Comparison of ENCODE assay signal across 28 cellular contexts in the genomic region with DNA sequence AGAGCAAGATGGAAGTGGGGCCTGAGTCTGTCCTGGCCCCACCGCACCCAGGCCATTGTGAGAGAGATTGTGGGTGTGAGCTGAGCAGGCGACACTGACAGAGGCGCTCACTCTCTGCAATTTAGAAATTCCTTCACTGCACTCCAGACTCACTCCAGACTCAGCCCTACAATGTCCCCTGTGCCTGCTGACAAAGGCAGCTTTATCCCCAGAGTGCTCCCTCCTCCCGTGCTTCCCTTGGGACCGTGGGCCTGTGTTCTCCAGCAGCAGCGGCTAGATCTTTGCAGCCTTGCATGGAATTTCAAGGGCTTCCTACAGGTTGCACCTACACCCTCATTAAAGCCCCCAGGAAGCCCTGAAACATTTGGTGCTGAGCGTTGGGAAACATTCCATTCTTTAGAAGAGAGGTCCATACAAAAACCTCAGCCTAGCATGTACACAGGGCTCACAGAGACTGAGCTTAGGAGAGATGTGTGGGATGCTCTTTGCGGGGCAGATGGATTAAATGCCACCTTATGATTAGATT. TPM values are rescaled to one million over a fixed set of nuclear protein-coding genes. Genes with fewer than 3 reads are reported as not detected.
DNase-seq lines count a peak whose midpoint lies in the region; ATAC-seq and TF ChIP-seq lines count a peak whose summit lies in the region.
"Had no signal": no experiment of that assay in that cellular context is flagged by ENCODE, and none has a peak within 500 bp of the region (broad histone marks: within the 10 kb centered on the region; RNA-seq: fewer than 3 reads in every experiment).

No MANE protein-coding gene starts in this region.

- H3K36me3 ChIP-seq in A673 (ENCODE audit: insufficient read depth, low read length, poor library complexity, severe bottlenecking) = no peaks in the 10 kb centered on the region
- no peaks in the 10 kb centered on the region for H3K36me3 ChIP-seq in esophagus muscularis mucosa
- H3K36me3 ChIP-seq: neutrophil had no signal

- peaks cover 32% of the 10 kb centered on the region for H3K27me3 Mint-ChIP-seq in CD4-positive, alpha-beta T cell

- no peak overlapping the region for H3K27ac ChIP-seq in A673 (ENCODE audit: low read depth, low read length, poor library complexity, severe bottlenecking)
- peak overlapping the region in 3 of 4 donors; percentile 12 to 35 (median 14) for H3K27ac ChIP-seq in esophagus muscularis mucosa (replicated peaks in 1 of 4)
- no peak overlapping the region for H3K27ac ChIP-seq in CD4-positive, alpha-beta T cell (ENCODE audit: low read depth, low read length)
- H3K27ac ChIP-seq: body of pancreas, C4-2B, foreskin keratinocyte, HL-60, neutrophil had no signal

- TF ChIP-seq EP300 in esophagus muscularis mucosa (IDR thresholded peaks at IDR 0.05) = no peak

- POLR2A ChIA-PET in A673 (lab: Charles Lee; ENCODE audit: low non-redundant PET) = no interaction called here
- POLR2A ChIA-PET in CD4-positive, alpha-beta T cell (lab: Charles Lee) = no interaction called here

- CTCF ChIA-PET in A673 (lab: Charles Lee) = no interaction called here
- CTCF ChIA-PET in CD4-positive, alpha-beta T cell (lab: Charles Lee) = no interaction called here

- intact Hi-C loops in A673 (cut with micrococcal nuclease; ENCODE audit: unreplicated experiment) = no loop called here
- intact Hi-C loops in esophagus muscularis mucosa (cut with DNase I) = no loop called here
- intact Hi-C loops in CD4-positive, alpha-beta T cell (cut with DNase I, micrococcal nuclease) = no loop called here

- no peaks in the 10 kb centered on the region for H3K4me1 Mint-ChIP-seq in CD4-positive, alpha-beta T cell (ENCODE audit: low read depth)

- H3K9me3 ChIP-seq in A673 (ENCODE audit: low read depth, low read length, poor library complexity, severe bottlenecking) (no peaks in the 10 kb centered on the region), esophagus muscularis mucosa (no peaks in the 10 kb centered on the region)
- no peaks in the 10 kb centered on the region for H3K9me3 ChIP-seq in CD4-positive, alpha-beta T cell (ENCODE audit: control insufficient read depth, low read length)
- H3K9me3 ChIP-seq: body of pancreas, neutrophil had no signal

- H3K27ac Mint-ChIP-seq in CD4-positive, alpha-beta T cell = no peak overlapping the region
- H3K27ac Mint-ChIP-seq: effector memory CD8-positive, alpha-beta T cell; H9 had no signal

- H3K9me3 Mint-ChIP-seq in CD4-positive, alpha-beta T cell = no peaks in the 10 kb centered on the region
- H3K9me3 Mint-ChIP-seq: activated T-cell treated with anti-CD3 and anti-CD28 coated beads, Interleukin-2, amount 50 U/mL, for 4 hours; effector memory CD8-positive, alpha-beta T cell; H9 had no signal

- no peaks in the 10 kb centered on the region for H3K36me3 Mint-ChIP-seq in CD4-positive, alpha-beta T cell (ENCODE audit: low read depth)
- H3K36me3 Mint-ChIP-seq: immature natural killer cell had no signal

- no peak for TF ChIP-seq POLR2A in esophagus muscularis mucosa (IDR thresholded peaks at IDR 0.05; ENCODE audit: low read depth)

- DNase-seq in A673 (ENCODE audit: low spot score) (peak; percentile 46), NCI-H2107 (lab: John Stamatoyannopoulos, UW) (peak; percentile 9), esophagus muscularis mucosa (ENCODE audit: extremely low spot score) (no peak), pons (ENCODE audit: low spot score) (peak; percentile 59), NCI-H146 (lab: John Stamatoyannopoulos, UW) (no peak)
- DNase-seq in CD4-positive, alpha-beta T cell = no peak
- DNase-seq: activated CD4-positive, alpha-beta T cell treated with anti-CD3 and anti-CD28 coated beads for 1 hour; activated T-cell treated with anti-CD3 and anti-CD28 coated beads, Interleukin-2, amount 50 U/mL, for 4 hours; body of pancreas; effector memory CD8-positive, alpha-beta T cell; foreskin keratinocyte; H9; hippocampal formation; immature natural killer cell; NCI-H187; NCI-H446; PC-3; T-helper 1 cell had no signal

- H3K4me3 Mint-ChIP-seq in CD4-positive, alpha-beta T cell = no peak overlapping the region
- H3K4me3 Mint-ChIP-seq: activated T-cell treated with anti-CD3 and anti-CD28 coated beads, Interleukin-2, amount 50 U/mL, for 4 hours; effector memory CD8-positive, alpha-beta T cell; H9 had no signal

- 78% methylated on average over 7 of the region's 8 CpGs for WGBS in esophagus muscularis mucosa

- no peaks in the 10 kb centered on the region for H3K27me3 ChIP-seq in A673 (replicated peaks; ENCODE audit: insufficient read depth, low read depth, low read length, poor library complexity)
- H3K27me3 ChIP-seq in esophagus muscularis mucosa = no peaks in the 10 kb centered on the region
- H3K27me3 ChIP-seq in CD4-positive, alpha-beta T cell (ENCODE audit: control insufficient read depth, insufficient read depth, low read length) = peaks cover 5% of the 10 kb centered on the region
- H3K27me3 ChIP-seq: body of pancreas, foreskin keratinocyte, neutrophil had no signal

- BruUV-seq in A673 (replicated peaks; lab: Mats Ljungman, UMichigan) = no TSS peak

- H3K4me3 ChIP-seq in A673 (ENCODE audit: low read depth, low read length, poor library complexity, severe bottlenecking) (no peak overlapping the region), esophagus muscularis mucosa (no peak overlapping the region)
- H3K4me3 ChIP-seq: body of pancreas, GM12878, skin epidermis had no signal

- ATAC-seq in GM18870 (IDR thresholded peaks at IDR 0.05; ENCODE audit: unreplicated experiment) (no peak), HG02759 (IDR thresholded peaks at IDR 0.05; ENCODE audit: unreplicated experiment) (no peak)
- ATAC-seq in CD4-positive, alpha-beta T cell (ENCODE audit: poor library complexity) = no peak
- ATAC-seq: activated T-cell treated with anti-CD3 and anti-CD28 coated beads, Interleukin-2, amount 50 U/mL, for 4 hours; body of pancreas; effector memory CD8-positive, alpha-beta T cell; foreskin keratinocyte; GM12878; left lobe of liver; PC-3 had no signal

- TF ChIP-seq CTCF in A673 (conservative IDR thresholded peaks at IDR 0.05; ENCODE audit: low read depth, low read length) = no peak
- no peak for TF ChIP-seq CTCF in esophagus muscularis mucosa (IDR thresholded peaks at IDR 0.05)
- no peak for TF ChIP-seq CTCF in CD4-positive, alpha-beta T cell (IDR thresholded peaks at IDR 0.05)

- H3K4me1 ChIP-seq in A673 (ENCODE audit: insufficient read depth, low read length, poor library complexity, severe bottlenecking) = no peaks in the 10 kb centered on the region
- H3K4me1 ChIP-seq in esophagus muscularis mucosa = peaks cover 0 to 19% (median 6%) of the 10 kb centered on the region in 4 donors
- H3K4me1 ChIP-seq: foreskin keratinocyte had no signal

RNA-seq across cellular contexts. Expression of gene IL16, which starts 1.3 kb away (rescaled TPM):
- total RNA-seq in A673 (2021) (1.4 and 1.8 TPM in 2 replicates), esophagus muscularis mucosa (10 to 100 TPM; 13.5 to 34.9 (median 19.8) TPM)
- 100 to 1,000 TPM; 164 to 168 TPM for total RNA-seq in CD4-positive, alpha-beta T cell
- total RNA-seq: Daoy, LHCN-M2 had no signal

Comparison
In these comparisons a context has a peak if more than half of its experiments do, and no peak if none do; other contexts are left out.
1. DNase-seq: peak in A673 (single experiment), NCI-H2107 (single experiment) and pons (single experiment); none in esophagus muscularis mucosa (single experiment), NCI-H146 (single experiment) and CD4-positive, alpha-beta T cell (0 of 10).
2. H3K27ac ChIP-seq: peak in esophagus muscularis mucosa (3 of 4); none in A673 (single experiment) and CD4-positive, alpha-beta T cell (single experiment).
3. RNA of gene IL16, which starts 1.3 kb away (total RNA-seq): 164 to 168 TPM in CD4-positive, alpha-beta T cell; 13.5 to 34.9 TPM in esophagus muscularis mucosa and 1.4 to 1.8 TPM in A673; every median in the first group is over 4 times any median in the second.